In the genomic region with DNA sequence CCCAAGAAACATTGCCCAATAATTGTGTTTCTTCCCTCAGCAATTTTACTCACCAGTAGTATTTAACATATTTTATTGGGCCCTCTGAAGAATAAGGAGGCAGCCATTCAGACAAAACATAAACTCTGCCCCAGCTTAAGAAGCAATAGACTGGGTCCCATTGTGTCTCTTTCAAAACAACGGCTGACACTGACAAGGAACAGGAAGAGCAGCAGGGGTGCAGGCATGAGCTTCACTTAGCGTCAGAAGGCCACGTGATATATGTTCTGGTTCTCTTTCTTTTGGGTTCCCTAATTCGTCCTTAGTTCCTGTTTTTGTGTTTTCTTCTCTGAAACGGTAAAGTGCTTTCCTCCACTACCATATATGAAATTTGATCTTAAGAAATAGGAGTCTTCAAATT, we compare ENCODE assay signal across 14 cellular contexts.
A peak's percentile ranks its signal among the peaks of the same experiment; 100 is the strongest.
DNase-seq lines count a peak whose midpoint lies in the region; ATAC-seq and TF ChIP-seq lines count a peak whose summit lies in the region.
"Had no signal": no experiment of that assay in that cellular context is flagged by ENCODE, and none has a peak within 500 bp of the region (broad histone marks: within the 10 kb centered on the region; RNA-seq: fewer than 3 reads in every experiment).

No MANE protein-coding gene starts in this region.

- BruUV-seq in PC-9 (replicated peaks; lab: Mats Ljungman, UMichigan): no TSS peak

- intact Hi-C loops in right cardiac atrium (cut with DNase I): no loop called here
- intact Hi-C loops in spleen (cut with DNase I; ENCODE audit: low total_unique reads): no loop called here
- intact Hi-C loops in PC-9 (cut with micrococcal nuclease; ENCODE audit: unreplicated experiment): no loop called here

- H3K4me2 ChIP-seq in PC-9: no peak overlapping the region

- CTCF ChIA-PET in PC-9 (lab: Charles Lee): no interaction called here

- H3K36me3 ChIP-seq in Peyer's patch: no peaks in the 10 kb centered on the region
- H3K36me3 ChIP-seq in spleen: no peaks in the 10 kb centered on the region
- no peaks in the 10 kb centered on the region for H3K36me3 ChIP-seq in PC-9 (ENCODE audit: low read depth)
- H3K36me3 ChIP-seq: tibial artery had no signal

- H3F3A ChIP-seq in PC-9 (ENCODE audit: insufficient read depth, low read depth): no peaks in the 10 kb centered on the region

- H4K20me1 ChIP-seq in PC-9 (ENCODE audit: insufficient read depth): no peaks in the 10 kb centered on the region

- no peak overlapping the region for H3K27ac ChIP-seq in Peyer's patch
- no peak overlapping the region for H3K27ac ChIP-seq in right cardiac atrium (ENCODE audit: low read length)
- peak overlapping the region in 7 of 8 donors; percentile 16 to 84 (median 69) for H3K27ac ChIP-seq in spleen
- H3K27ac ChIP-seq in PC-9: no peak overlapping the region
- H3K27ac ChIP-seq: 22Rv1, tibial artery had no signal

- H3K9me2 ChIP-seq in PC-9 (ENCODE audit: insufficient read depth): no peaks in the 10 kb centered on the region

- peak; percentile 44 to 47 for ATAC-seq in right cardiac atrium
- no peak for ATAC-seq in HG02623 (IDR thresholded peaks at IDR 0.05; ENCODE audit: unreplicated experiment)

- TF ChIP-seq POLR2A in Peyer's patch (IDR thresholded peaks at IDR 0.05) (no peak), spleen (IDR thresholded peaks at IDR 0.05) (no peak)

- POLR2A ChIA-PET in PC-9 (lab: Charles Lee; ENCODE audit: unreplicated experiment): no interaction called here

- H3K4me1 ChIP-seq in Peyer's patch: no peaks in the 10 kb centered on the region
- no peaks in the 10 kb centered on the region for H3K4me1 ChIP-seq in right cardiac atrium (ENCODE audit: control insufficient read depth, insufficient read depth, low read length)
- peaks cover 0 to 17% (median 2%) of the 10 kb centered on the region in 6 donors for H3K4me1 ChIP-seq in spleen
- H3K4me1 ChIP-seq in PC-9 (replicated peaks; ENCODE audit: insufficient read depth): no peaks in the 10 kb centered on the region
- H3K4me1 ChIP-seq: tibial artery had no signal

- DNase-seq in NCI-H146 (lab: John Stamatoyannopoulos, UW): peak; percentile 7
- no peak for DNase-seq in NCI-H146 treated with DMSO at 0.1 percent for 48 hours (lab: John Stamatoyannopoulos, UW; ENCODE audit: unreplicated experiment)
- DNase-seq in Peyer's patch: peak in 2 of 3 donors; percentile 20 to 46
- DNase-seq in right cardiac atrium: peak in 1 of 3 donors; percentile 18
- peak; percentile 72 for DNase-seq in spleen
- no peak for DNase-seq in PC-9
- DNase-seq in DMS153 treated with DMSO at 0.1 percent for 48 hours (lab: John Stamatoyannopoulos, UW; ENCODE audit: unreplicated experiment): no peak
- DNase-seq: COR-L47; NCI-H2081; NK-92 treated with Interleukin-12 subunit alpha and Interleukin-12 subunit beta, amount 100 ng/mL, for 24 hours had no signal

- H3K27me3 ChIP-seq in Peyer's patch (no peaks in the 10 kb centered on the region), right cardiac atrium (ENCODE audit: control insufficient read depth, insufficient read depth) (no peaks in the 10 kb centered on the region), spleen (replicated peaks in 1 of 7) (no peaks in the 10 kb centered on the region), PC-9 (ENCODE audit: insufficient read depth, low read depth) (no peaks in the 10 kb centered on the region)
- H3K27me3 ChIP-seq: tibial artery had no signal

- no peaks in the 10 kb centered on the region for H3K9me3 ChIP-seq in Peyer's patch
- no peaks in the 10 kb centered on the region for H3K9me3 ChIP-seq in right cardiac atrium (ENCODE audit: control insufficient read depth, low read length)
- H3K9me3 ChIP-seq in spleen: no peaks in the 10 kb centered on the region
- no peaks in the 10 kb centered on the region for H3K9me3 ChIP-seq in PC-9 (ENCODE audit: insufficient read depth, low read depth)
- H3K9me3 ChIP-seq: tibial artery had no signal

- no peaks in the 10 kb centered on the region for H3K79me2 ChIP-seq in PC-9 (ENCODE audit: low read depth)

- WGBS in right cardiac atrium: 40% methylated on average over 5 of the region's 5 CpGs
- WGBS in spleen, 5 donors: 18 to 33% (median 23%) methylated on average over 5 of the region's 5 CpGs

- no peak overlapping the region for H2AFZ ChIP-seq in PC-9

- H3K4me3 ChIP-seq in Peyer's patch (no peak overlapping the region), right cardiac atrium (ENCODE audit: low read length) (no peak overlapping the region), spleen (peak overlapping the region in 1 of 8 donors; percentile 52), PC-9 (no peak overlapping the region)
- H3K4me3 ChIP-seq: skin epidermis, tibial artery had no signal

- TF ChIP-seq CTCF in Peyer's patch (IDR thresholded peaks at IDR 0.05) (no peak), spleen (IDR thresholded peaks at IDR 0.05 in 8 of 11, conservative IDR thresholded peaks at IDR 0.05 in 3 of 11) (no peak), PC-9 (conservative IDR thresholded peaks at IDR 0.05) (no peak)

Comparison
In these comparisons a context has a peak if more than half of its experiments do, and no peak if none do; other contexts are left out.
1. DNase-seq: peak in NCI-H146 (single experiment), Peyer's patch (2 of 3) and spleen (single experiment); none in NCI-H146 treated with DMSO at 0.1 percent for 48 hours (single experiment), PC-9 (0 of 2) and DMS153 treated with DMSO at 0.1 percent for 48 hours (single experiment).
2. H3K27ac ChIP-seq: peak in spleen (7 of 8); none in Peyer's patch (0 of 4), right cardiac atrium (single experiment) and PC-9 (single experiment).